1 cellular context compared by ENCODE assay signal in the genomic region with DNA sequence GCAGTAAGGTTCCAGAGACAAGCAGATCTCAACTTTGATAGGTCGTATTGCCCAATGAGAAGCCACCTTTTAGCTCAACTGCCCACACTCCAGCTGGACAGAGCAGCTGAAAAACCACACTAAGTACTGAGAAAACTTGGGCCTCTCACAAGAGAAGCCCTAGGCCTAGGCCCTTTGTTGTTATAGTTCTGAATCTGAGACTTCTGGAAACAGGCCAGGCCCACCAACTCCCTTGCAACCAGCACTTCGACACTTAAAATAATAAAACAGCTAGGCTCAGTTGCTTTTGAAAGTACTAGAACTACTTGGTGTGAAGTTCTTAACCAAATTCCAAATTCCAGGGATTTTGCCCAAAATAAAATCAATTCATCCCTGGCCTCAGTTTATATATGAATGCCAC.
TF ChIP-seq lines count a peak whose summit lies in the region.

No MANE protein-coding gene starts in this region.

TF ChIP-seq in endothelial cell of umbilical vein, 7 proteins besides CTCF, POLR2A, EP300 and RAD21:
- no peak for TF ChIP-seq MYC (IDR thresholded peaks at IDR 0.05; ENCODE audit: low read depth, low read length)
- TF ChIP-seq FOS (IDR thresholded peaks at IDR 0.05; ENCODE audit: borderline replicate concordance, insufficient read depth, low read length) = no peak
- no peak for TF ChIP-seq POLR2AphosphoS5 (IDR thresholded peaks at IDR 0.05; ENCODE audit: insufficient read depth, low read depth, low read length)
- no peak for TF ChIP-seq JUN (IDR thresholded peaks at IDR 0.05; ENCODE audit: borderline replicate concordance, insufficient read depth, insufficient read length, low read depth)
- TF ChIP-seq, protein P1, sequence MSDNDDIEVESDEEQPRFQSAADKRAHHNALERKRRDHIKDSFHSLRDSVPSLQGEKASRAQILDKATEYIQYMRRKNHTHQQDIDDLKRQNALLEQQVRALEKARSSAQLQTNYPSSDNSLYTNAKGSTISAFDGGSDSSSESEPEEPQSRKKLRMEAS (IDR thresholded peaks at IDR 0.05; ENCODE audit: insufficient read depth, insufficient read length) = no peak
- TF ChIP-seq EZH2 (IDR thresholded peaks at IDR 0.05; ENCODE audit: borderline replicate concordance, low read depth, low read length, severe bottlenecking) = no peak
